In the genomic region with DNA sequence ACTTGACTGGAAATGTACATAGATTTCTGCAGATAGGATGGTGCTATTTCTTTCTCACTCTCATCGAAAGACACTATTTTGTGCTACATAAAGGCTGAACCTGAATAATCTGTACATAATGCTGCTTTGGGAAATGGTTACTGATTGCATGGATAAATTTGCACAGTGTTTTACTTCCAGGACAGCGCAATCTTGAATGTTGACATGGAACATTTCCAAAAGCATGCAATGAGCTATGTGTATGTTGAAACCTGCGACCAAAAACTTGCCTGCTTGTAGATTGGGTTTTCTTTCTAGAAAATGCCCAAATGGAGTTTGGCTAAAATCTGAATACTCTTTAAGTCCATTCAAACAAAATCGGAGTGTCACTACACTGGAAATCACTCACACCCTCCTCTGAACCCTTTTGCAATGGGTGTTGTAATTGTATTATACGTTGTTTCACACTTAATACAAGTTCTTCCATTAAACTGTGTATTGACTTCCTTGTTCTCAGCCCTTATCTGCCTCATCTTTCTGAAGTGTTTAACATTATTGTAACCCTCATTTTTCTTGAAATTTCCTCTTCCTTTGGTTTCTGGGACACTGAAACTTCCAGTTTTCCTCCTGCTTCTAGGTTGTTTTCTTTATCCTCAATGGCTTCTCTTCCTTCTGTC, we compare ENCODE assay signal across 21 cellular contexts.
"Had no signal": no experiment of that assay in that cellular context is flagged by ENCODE, and none has a peak within 500 bp of the region (broad histone marks: within the 10 kb centered on the region; RNA-seq: fewer than 3 reads in every experiment).

No MANE protein-coding gene starts in this region.

- DNase-seq: activated CD4-positive, alpha-beta memory T cell treated with anti-CD3 and anti-CD28 coated beads, Interleukin-2, amount 10 ng/mL, durations not matched to agents 7 days and 5 days; activated CD4-positive, alpha-beta T cell treated with anti-CD3 and anti-CD28 coated beads, Interleukin-2, amount 10 ng/mL, durations not matched to agents 24 days and 14 days; activated effector memory CD4-positive, alpha-beta T cell treated with Interleukin-2 at 50 U/mL for 16 hours; activated naive CD4-positive, alpha-beta T cell treated with anti-CD3 and anti-CD28 coated beads for 36 hours; activated naive CD8-positive, alpha-beta T cell treated with anti-CD3 and anti-CD28 coated beads, Interleukin-2, amount 10 ng/mL, durations not matched to agents 7 days and 5 days; activated T-cell treated with anti-CD3 and anti-CD28 coated beads, Interleukin-2, amount 50 U/mL, for 72 hours; cerebellar nuclear complex; cortex of kidney; head of caudate nucleus; mammary epithelial cell; retina; stimulated activated CD4-positive, alpha-beta T cell treated with anti-CD3 and anti-CD28 coated beads, Interleukin-2, amount 100 ng/mL, for 48 hours; stimulated activated naive CD4-positive, alpha-beta T cell treated with Interleukin-2 at 50 U/mL for 16 hours; SW 1271; T-helper 17 cell had no signal

- H3K27ac Mint-ChIP-seq: activated CD4-positive, alpha-beta memory T cell treated with anti-CD3 and anti-CD28 coated beads, Interleukin-2, amount 10 ng/mL, durations not matched to agents 7 days and 5 days; activated CD4-positive, alpha-beta T cell treated with anti-CD3 and anti-CD28 coated beads, Interleukin-2, amount 10 ng/mL, durations not matched to agents 24 days and 14 days; activated naive CD4-positive, alpha-beta T cell treated with anti-CD3 and anti-CD28 coated beads for 36 hours; activated naive CD8-positive, alpha-beta T cell treated with anti-CD3 and anti-CD28 coated beads, Interleukin-2, amount 10 ng/mL, durations not matched to agents 7 days and 5 days; activated T-cell treated with anti-CD3 and anti-CD28 coated beads, Interleukin-2, amount 50 U/mL, for 72 hours; mesothelial cell of epicardium; natural killer cell treated with Interleukin-12 subunit alpha and Interleukin-12 subunit beta and Interleukin-15 and Interleukin-18, amount 100 ng/mL, for 72 hours; progenitor cell of endocrine pancreas; T-helper 17 cell had no signal

- H3K4me3 ChIP-seq: gastroesophageal sphincter had no signal

- H3K36me3 ChIP-seq: gastroesophageal sphincter had no signal

- H3K36me3 Mint-ChIP-seq: activated naive CD8-positive, alpha-beta T cell treated with anti-CD3 and anti-CD28 coated beads, Interleukin-2, amount 10 ng/mL, durations not matched to agents 7 days and 5 days; natural killer cell treated with Interleukin-12 subunit alpha and Interleukin-12 subunit beta and Interleukin-15 and Interleukin-18, amount 100 ng/mL, for 72 hours had no signal

- H3K27me3 Mint-ChIP-seq: progenitor cell of endocrine pancreas, T-helper 17 cell had no signal

- H3K27me3 ChIP-seq: gastroesophageal sphincter had no signal

- H3K27ac ChIP-seq: gastroesophageal sphincter had no signal

- H3K9me3 ChIP-seq: gastroesophageal sphincter had no signal

- ATAC-seq: activated CD4-positive, CD25-positive, alpha-beta regulatory T cell treated with anti-CD3 and anti-CD28 coated beads, Interleukin-2, amount 50 U/mL, for 24 hours; activated T-cell treated with anti-CD3 and anti-CD28 coated beads, Interleukin-2, amount 50 U/mL, for 72 hours; gastroesophageal sphincter; natural killer cell treated with Interleukin-12 subunit alpha and Interleukin-12 subunit beta and Interleukin-15 and Interleukin-18, amount 100 ng/mL, for 72 hours; T-helper 17 cell had no signal

- H3K4me1 ChIP-seq: gastroesophageal sphincter had no signal

- FAIRE-seq: islet of Langerhans had no signal

- H3K4me1 Mint-ChIP-seq: activated CD4-positive, alpha-beta memory T cell treated with anti-CD3 and anti-CD28 coated beads, Interleukin-2, amount 10 ng/mL, durations not matched to agents 7 days and 5 days; activated CD4-positive, alpha-beta T cell treated with anti-CD3 and anti-CD28 coated beads, Interleukin-2, amount 10 ng/mL, durations not matched to agents 24 days and 14 days; mesothelial cell of epicardium; T-helper 17 cell had no signal

- H3K4me3 Mint-ChIP-seq: activated CD4-positive, alpha-beta memory T cell treated with anti-CD3 and anti-CD28 coated beads, Interleukin-2, amount 10 ng/mL, durations not matched to agents 7 days and 5 days; activated CD4-positive, alpha-beta T cell treated with anti-CD3 and anti-CD28 coated beads, Interleukin-2, amount 10 ng/mL, durations not matched to agents 24 days and 14 days; activated naive CD4-positive, alpha-beta T cell treated with anti-CD3 and anti-CD28 coated beads for 36 hours; activated naive CD8-positive, alpha-beta T cell treated with anti-CD3 and anti-CD28 coated beads, Interleukin-2, amount 10 ng/mL, durations not matched to agents 7 days and 5 days; activated T-cell treated with anti-CD3 and anti-CD28 coated beads, Interleukin-2, amount 50 U/mL, for 72 hours; mesothelial cell of epicardium; natural killer cell treated with Interleukin-12 subunit alpha and Interleukin-12 subunit beta and Interleukin-15 and Interleukin-18, amount 100 ng/mL, for 72 hours; T-helper 17 cell had no signal

- H3K9me3 Mint-ChIP-seq: activated CD4-positive, alpha-beta memory T cell treated with anti-CD3 and anti-CD28 coated beads, Interleukin-2, amount 10 ng/mL, durations not matched to agents 7 days and 5 days; activated CD4-positive, alpha-beta T cell treated with anti-CD3 and anti-CD28 coated beads, Interleukin-2, amount 10 ng/mL, durations not matched to agents 24 days and 14 days; activated naive CD4-positive, alpha-beta T cell treated with anti-CD3 and anti-CD28 coated beads for 36 hours; activated naive CD8-positive, alpha-beta T cell treated with anti-CD3 and anti-CD28 coated beads, Interleukin-2, amount 10 ng/mL, durations not matched to agents 7 days and 5 days; activated T-cell treated with anti-CD3 and anti-CD28 coated beads, Interleukin-2, amount 50 U/mL, for 72 hours; mesothelial cell of epicardium; natural killer cell treated with Interleukin-12 subunit alpha and Interleukin-12 subunit beta and Interleukin-15 and Interleukin-18, amount 100 ng/mL, for 72 hours had no signal
